8 cellular contexts compared by ENCODE assay signal in genomic region chr7:18666107-18666728, GRCh38.
A peak's percentile ranks its signal among the peaks of the same experiment; 100 is the strongest.
DNase-seq lines count a peak whose midpoint lies in the region; ATAC-seq lines count a peak whose summit lies in the region.

No MANE protein-coding gene starts in this region.

- ATAC-seq in GM19397 (IDR thresholded peaks at IDR 0.05; ENCODE audit: unreplicated experiment) (peak; percentile 98), HG03442 (IDR thresholded peaks at IDR 0.05; ENCODE audit: unreplicated experiment) (peak; percentile 100), memory B cell (ENCODE audit: low read depth) (peak; percentile 98)

- H3K27me3 Mint-ChIP-seq in memory B cell: no peaks in the 10 kb centered on the region

- no peak overlapping the region for H3K27ac Mint-ChIP-seq in memory B cell

- DNase-seq in COLO668 (lab: John Stamatoyannopoulos, UW; ENCODE audit: unreplicated experiment): peak; percentile 82
- DNase-seq in NCI-H774 (lab: John Stamatoyannopoulos, UW): peak; percentile 43
- peak; percentile 9 to 35 for DNase-seq in activated CD4-positive, alpha-beta T cell treated with anti-CD3 and anti-CD28 coated beads, Interleukin-2, amount 50 U/mL, for 24 hours (ENCODE audit: low read depth in 1 of 2, low spot score in 1 of 2)
- peak; percentile 41 for DNase-seq in effector CD4-positive, alpha-beta T cell
- DNase-seq in memory B cell (ENCODE audit: low spot score in 2 of 2): peak; percentile 79 to 81
- peak; percentile 21 to 45 for DNase-seq in stimulated activated CD8-positive, alpha-beta memory T cell treated with anti-CD3 and anti-CD28 coated beads, Interleukin-15, amount 100 ng/mL, for 48 hours (ENCODE audit: low read depth in 2 of 2)

- H3K36me3 Mint-ChIP-seq in memory B cell: peaks cover 7% of the 10 kb centered on the region

- H3K4me3 Mint-ChIP-seq in memory B cell: no peak overlapping the region

- peaks cover 6% of the 10 kb centered on the region for H3K4me1 Mint-ChIP-seq in memory B cell

- H3K9me3 Mint-ChIP-seq in memory B cell: no peaks in the 10 kb centered on the region

Comparison
In these comparisons a context has a peak if more than half of its experiments do, and no peak if none do; other contexts are left out.
1. Peak in every context shown above with its lines: DNase-seq and ATAC-seq.
2. DNase-seq: peak in every context shown above with its lines; median percentile 82 in COLO668; 80 in memory B cell; 43 in NCI-H774; 41 in effector CD4-positive, alpha-beta T cell; 33 in stimulated activated CD8-positive, alpha-beta memory T cell treated with anti-CD3 and anti-CD28 coated beads, Interleukin-15, amount 100 ng/mL, for 48 hours; 22 in activated CD4-positive, alpha-beta T cell treated with anti-CD3 and anti-CD28 coated beads, Interleukin-2, amount 50 U/mL, for 24 hours.